ENCODE assay signal across 21 cellular contexts in the genomic region with DNA sequence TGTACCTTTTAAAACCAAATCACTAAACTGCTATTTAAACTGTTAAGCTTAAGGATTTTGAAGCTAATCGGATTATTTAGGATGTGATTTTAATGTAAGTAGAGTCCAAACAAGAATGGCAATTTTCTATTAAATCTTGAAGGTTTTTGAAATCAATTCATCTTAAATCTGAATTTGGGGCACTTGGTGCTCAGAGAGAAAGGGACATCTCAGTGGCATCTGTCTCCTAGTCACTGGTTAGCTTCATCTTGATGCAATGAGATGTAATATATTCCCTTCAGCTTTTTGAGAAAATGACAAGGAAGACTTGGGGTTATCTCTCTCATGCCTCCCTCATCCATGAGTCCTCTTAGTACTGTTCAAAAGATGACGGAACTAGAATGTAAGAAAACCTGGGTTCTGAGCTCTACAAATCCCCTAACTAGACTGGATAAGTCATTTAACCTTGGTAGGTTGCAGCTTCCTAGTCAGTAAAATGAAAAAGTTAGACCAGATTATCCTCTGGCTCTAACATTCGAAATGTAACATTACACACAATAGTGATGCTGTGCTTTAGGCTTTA.
DNase-seq lines count a peak whose midpoint lies in the region; TF ChIP-seq lines count a peak whose summit lies in the region.
"Had no signal": no experiment of that assay in that cellular context is flagged by ENCODE, and none has a peak within 500 bp of the region (broad histone marks: within the 10 kb centered on the region; RNA-seq: fewer than 3 reads in every experiment).

No MANE protein-coding gene starts in this region.

- no peak overlapping the region for H3K27ac ChIP-seq in breast epithelium
- H3K27ac ChIP-seq: 22Rv1; BLaER1 treated with 17β-estradiol and CSF1 and Interleukin-3, amounts not matched to agents 10 nM and 100 nM had no signal

- H3K4me1 Mint-ChIP-seq in MCF 10A (ENCODE audit: insufficient read depth, unreplicated experiment): peaks cover 43% of the 10 kb centered on the region
- no peaks in the 10 kb centered on the region for H3K4me1 Mint-ChIP-seq in activated naive CD4-positive, alpha-beta T cell treated with anti-CD3 and anti-CD28 coated beads, Interleukin-2, amount 10 ng/mL, durations not matched to agents 7 days and 5 days
- H3K4me1 Mint-ChIP-seq: CD14-positive monocyte had no signal

- peaks cover 6% of the 10 kb centered on the region for H3K9me3 Mint-ChIP-seq in MCF 10A (ENCODE audit: unreplicated experiment)
- H3K9me3 Mint-ChIP-seq in activated naive CD4-positive, alpha-beta T cell treated with anti-CD3 and anti-CD28 coated beads, Interleukin-2, amount 10 ng/mL, durations not matched to agents 7 days and 5 days: no peaks in the 10 kb centered on the region
- H3K9me3 Mint-ChIP-seq: CD4-positive, alpha-beta T cell; GM23338 had no signal

- no peak overlapping the region for H3K4me3 Mint-ChIP-seq in MCF 10A (ENCODE audit: unreplicated experiment)
- no peak overlapping the region for H3K4me3 Mint-ChIP-seq in activated naive CD4-positive, alpha-beta T cell treated with anti-CD3 and anti-CD28 coated beads, Interleukin-2, amount 10 ng/mL, durations not matched to agents 7 days and 5 days
- H3K4me3 Mint-ChIP-seq: CD14-positive monocyte; CD4-positive, alpha-beta T cell; CD8-positive, alpha-beta memory T cell; GM23338; HFFc6 had no signal

- H3K4me1 ChIP-seq in breast epithelium: no peaks in the 10 kb centered on the region
- H3K4me1 ChIP-seq: BE2C, HAP-1 had no signal

- BruUV-seq in MCF 10A (replicated peaks; lab: Mats Ljungman, UMichigan): no TSS peak

- peak overlapping the region; percentile 95 for H3K27ac Mint-ChIP-seq in MCF 10A (ENCODE audit: low read depth, unreplicated experiment)
- H3K27ac Mint-ChIP-seq in activated naive CD4-positive, alpha-beta T cell treated with anti-CD3 and anti-CD28 coated beads, Interleukin-2, amount 10 ng/mL, durations not matched to agents 7 days and 5 days: no peak overlapping the region
- H3K27ac Mint-ChIP-seq: CD14-positive monocyte; CD4-positive, alpha-beta T cell; CD8-positive, alpha-beta memory T cell; GM23338; HFFc6 had no signal

- no peaks in the 10 kb centered on the region for H3K27me3 Mint-ChIP-seq in MCF 10A (ENCODE audit: insufficient read depth, unreplicated experiment)
- H3K27me3 Mint-ChIP-seq in activated naive CD4-positive, alpha-beta T cell treated with anti-CD3 and anti-CD28 coated beads, Interleukin-2, amount 10 ng/mL, durations not matched to agents 7 days and 5 days: no peaks in the 10 kb centered on the region

- no peaks in the 10 kb centered on the region for H3K27me3 ChIP-seq in breast epithelium
- H3K27me3 ChIP-seq: BE2C; BLaER1 treated with 17β-estradiol and CSF1 and Interleukin-3, amounts not matched to agents 10 nM and 100 nM had no signal

- CTCF ChIA-PET in MCF 10A (lab: Yijun Ruan, JAX): interaction anchor here (1.4 to 1.7 kb wide), 2 partner anchors 17 to 173 kb away, joined by 4 to 9 read pairs; no protein-coding TSS in a partner anchor
- CTCF ChIA-PET in activated naive CD4-positive, alpha-beta T cell treated with anti-CD3 and anti-CD28 coated beads, Interleukin-2, amount 10 ng/mL, durations not matched to agents 7 days and 5 days (lab: Charles Lee): interaction anchor here (0.6 kb wide), 1 partner anchor 9 kb away, joined by 3 read pairs; no protein-coding TSS in a partner anchor

- peaks cover 19% of the 10 kb centered on the region for H3K36me3 Mint-ChIP-seq in MCF 10A (ENCODE audit: insufficient read depth, unreplicated experiment)
- H3K36me3 Mint-ChIP-seq in activated naive CD4-positive, alpha-beta T cell treated with anti-CD3 and anti-CD28 coated beads, Interleukin-2, amount 10 ng/mL, durations not matched to agents 7 days and 5 days: no peaks in the 10 kb centered on the region
- H3K36me3 Mint-ChIP-seq: CD14-positive monocyte; CD8-positive, alpha-beta memory T cell had no signal

- DNase-seq in MCF 10A (ENCODE audit: unreplicated experiment) (no peak), breast epithelium (ENCODE audit: low spot score in 2 of 2) (no peak), OCI-M1 (lab: John Stamatoyannopoulos, UW) (peak; percentile 46), retinal pigment epithelial cell (ENCODE audit: low read depth) (peak; percentile 60)
- DNase-seq in activated naive CD4-positive, alpha-beta T cell treated with anti-CD3 and anti-CD28 coated beads, Interleukin-2, amount 10 ng/mL, durations not matched to agents 7 days and 5 days: no peak
- no peak for DNase-seq in activated CD8-positive, alpha-beta memory T cell treated with anti-CD3 and anti-CD28 coated beads for 24 hours
- DNase-seq: ACHN; AML-193; BE2C; Calu3; CD4-positive, alpha-beta T cell; CD8-positive, alpha-beta memory T cell; DMS53; DMS79 treated with DMSO at 0.1 percent for 48 hours; GF-D8; HFFc6 had no signal

- no peaks in the 10 kb centered on the region for H3K9me3 ChIP-seq in breast epithelium
- H3K9me3 ChIP-seq: BE2C; BLaER1 treated with 17β-estradiol and CSF1 and Interleukin-3, amounts not matched to agents 10 nM and 100 nM; HAP-1 had no signal

- TF ChIP-seq CTCF in MCF 10A (IDR thresholded peaks at IDR 0.05; ENCODE audit: unreplicated experiment) (no peak), breast epithelium (IDR thresholded peaks at IDR 0.05) (no peak), retinal pigment epithelial cell (conservative IDR thresholded peaks at IDR 0.05; ENCODE audit: low read depth, low read length) (no peak)

- intact Hi-C loops in MCF 10A (cut with micrococcal nuclease) (loop anchor here (5.0 kb wide), 1 partner anchor 177 kb away; no protein-coding TSS in a partner anchor), breast epithelium (cut with DNase I; ENCODE audit: low total_unique reads) (no loop called here)

- POLR2A ChIA-PET in MCF 10A (lab: Yijun Ruan, JAX): interaction anchor here (1.1 kb wide), 1 partner anchor 77 kb away, joined by 4 read pairs; no protein-coding TSS in a partner anchor

- no peak overlapping the region for H3K4me3 ChIP-seq in breast epithelium
- no peak overlapping the region for H3K4me3 ChIP-seq in retinal pigment epithelial cell (ENCODE audit: low read length)
- H3K4me3 ChIP-seq: BLaER1 treated with 17β-estradiol and CSF1 and Interleukin-3, amounts not matched to agents 10 nM and 100 nM; GM23338; HAP-1 had no signal

- no peak for TF ChIP-seq POLR2A in breast epithelium (IDR thresholded peaks at IDR 0.05)

- H3K36me3 ChIP-seq in breast epithelium: no peaks in the 10 kb centered on the region
- H3K36me3 ChIP-seq: BE2C; BLaER1 treated with 17β-estradiol and CSF1 and Interleukin-3, amounts not matched to agents 10 nM and 100 nM; HAP-1 had no signal

Comparison
In these comparisons a context has a peak if more than half of its experiments do, and no peak if none do; other contexts are left out.
1. DNase-seq: peak in OCI-M1 (single experiment) and retinal pigment epithelial cell (single experiment); none in MCF 10A (single experiment), breast epithelium (0 of 2), activated naive CD4-positive, alpha-beta T cell treated with anti-CD3 and anti-CD28 coated beads, Interleukin-2, amount 10 ng/mL, durations not matched to agents 7 days and 5 days (single experiment) and activated CD8-positive, alpha-beta memory T cell treated with anti-CD3 and anti-CD28 coated beads for 24 hours (single experiment).